ENCODE assay signal across 8 cellular contexts in genomic region chr15:68924866-68925599, GRCh38. TPM values are rescaled to one million over a fixed set of nuclear protein-coding genes. Genes with fewer than 3 reads are reported as not detected.
DNase-seq lines count a peak whose midpoint lies in the region; ATAC-seq and TF ChIP-seq lines count a peak whose summit lies in the region.

No MANE protein-coding gene starts in this region.

- intact Hi-C loops in dorsolateral prefrontal cortex (cut with DNase I) (loop anchor here (1.0 to 10.0 kb wide), 5 partner anchors 48 to 670 kb away; no protein-coding TSS in a partner anchor), lower leg skin (cut with DNase I; ENCODE audit: low total_unique reads) (no loop called here)

- WGBS in lower leg skin, 2 donors: 1 to 2% methylated on average over 8 of the region's 8 CpGs

- peak; percentile 71 for DNase-seq in NCI-H524 treated with DMSO at 0.1 percent for 48 hours (lab: John Stamatoyannopoulos, UW)
- peak; percentile 57 for DNase-seq in activated CD4-positive, alpha-beta T cell treated with anti-CD3 and anti-CD28 coated beads, Interleukin-2, amount 50 U/mL, for 1 hour
- peak; percentile 75 to 92 (median 84) for DNase-seq in dorsolateral prefrontal cortex
- DNase-seq in lower leg skin (ENCODE audit: low spot score in 2 of 2): peak; percentile 53 to 92
- DNase-seq in stimulated activated CD8-positive, alpha-beta memory T cell treated with anti-CD3 and anti-CD28 coated beads, Interleukin-15, amount 100 ng/mL, for 1 hour (ENCODE audit: low read depth): peak; percentile 39

- ATAC-seq in HG02852 (IDR thresholded peaks at IDR 0.05; ENCODE audit: unreplicated experiment): peak; percentile 43
- no peak for ATAC-seq in GM18858 (IDR thresholded peaks at IDR 0.05; ENCODE audit: unreplicated experiment)

- no peaks in the 10 kb centered on the region for H3K27me3 ChIP-seq in dorsolateral prefrontal cortex

- no peak for TF ChIP-seq POLR2A in lower leg skin (IDR thresholded peaks at IDR 0.05)

- TF ChIP-seq CTCF in C4-2B (conservative IDR thresholded peaks at IDR 0.05) (peak; percentile 93), dorsolateral prefrontal cortex (IDR thresholded peaks at IDR 0.05 in 54 of 56, conservative IDR thresholded peaks at IDR 0.05 in 2 of 56; ENCODE audit: low read depth in 1 of 56, partially characterized antibody in 56 of 56) (peak; percentile 46 to 93 (median 84)), lower leg skin (IDR thresholded peaks at IDR 0.05) (no peak)

- H3K27ac ChIP-seq in C4-2B (no peak overlapping the region), dorsolateral prefrontal cortex (peak overlapping the region in 1 of 59 donors; percentile 5)

- H3K4me3 ChIP-seq in dorsolateral prefrontal cortex (peak overlapping the region in 2 of 59 donors; percentile 10 to 25), lower leg skin (ENCODE audit: low read depth, poor library complexity, severe bottlenecking) (no peak overlapping the region)

RNA-seq across cellular contexts. Expression of gene SPESP1, which starts 5.3 kb away (rescaled TPM):
- total RNA-seq in dorsolateral prefrontal cortex (1 to 10 TPM in 78 of 120 experiments, under 1 TPM in 29, not detected in 13; 0.29 to 7.0 (median 1.7) TPM), lower leg skin (10 to 100 TPM in 1 of 4 donors, 1 to 10 TPM in 3; 1.3 to 15.5 (median 2.5) TPM)

Comparison
In these comparisons a context has a peak if more than half of its experiments do, and no peak if none do; other contexts are left out.
1. CTCF ChIP-seq: peak in C4-2B (single experiment) and dorsolateral prefrontal cortex (56 of 56); none in lower leg skin (0 of 3).
2. Peak in every context shown above with its lines, with median percentiles within 50 percentile points of each other: DNase-seq.